ENCODE assay signal across 10 cellular contexts in genomic region chr19:45883586-45883880, GRCh38. TPM values are rescaled to one million over a fixed set of nuclear protein-coding genes. Genes with fewer than 3 reads are reported as not detected.
DNase-seq lines count a peak whose midpoint lies in the region; ATAC-seq and TF ChIP-seq lines count a peak whose summit lies in the region.
"Had no signal": no experiment of that assay in that cellular context is flagged by ENCODE, and none has a peak within 500 bp of the region (broad histone marks: within the 10 kb centered on the region; RNA-seq: fewer than 3 reads in every experiment).

No MANE protein-coding gene starts in this region.

- H3K4me3 Mint-ChIP-seq in CD14-positive monocyte (peak overlapping the region in 1 of 2 donors; percentile 31), brain (peak overlapping the region; percentile 75 to 84 (median 81))
- H3K4me3 Mint-ChIP-seq in natural killer cell treated with Interleukin-12 subunit alpha and Interleukin-12 subunit beta and Interleukin-15 and Interleukin-18, amount 100 ng/mL, for 72 hours = peak overlapping the region; percentile 58
- H3K4me3 Mint-ChIP-seq: dendritic cell treated with granulocyte-macrophage colony-stimulating factor and Interleukin-4, amounts not matched to agents 40 ng/mL and 50 ng/mL, for 4 days had no signal

- POLR2A ChIA-PET in GM10248 (lab: Yijun Ruan, JAX) = no interaction called here

- H3K27me3 Mint-ChIP-seq in CD14-positive monocyte (ENCODE audit: low read depth in 3 of 3) = peaks cover 16 to 23% (median 17%) of the 10 kb centered on the region in 3 donors
- H3K27me3 Mint-ChIP-seq in brain = peaks cover 5% of the 10 kb centered on the region
- peaks cover 0 to 4% of the 10 kb centered on the region in 2 donors for H3K27me3 Mint-ChIP-seq in natural killer cell treated with Interleukin-12 subunit alpha and Interleukin-12 subunit beta and Interleukin-15 and Interleukin-18, amount 100 ng/mL, for 72 hours

- peaks cover 0 to 5% (median 0%) of the 10 kb centered on the region in 7 donors for H3K9me3 Mint-ChIP-seq in CD14-positive monocyte
- H3K9me3 Mint-ChIP-seq in brain = peaks cover 0 to 2% (median 0%) of the 10 kb centered on the region in 5 experiments
- no peaks in the 10 kb centered on the region for H3K9me3 Mint-ChIP-seq in natural killer cell treated with Interleukin-12 subunit alpha and Interleukin-12 subunit beta and Interleukin-15 and Interleukin-18, amount 100 ng/mL, for 72 hours
- H3K9me3 Mint-ChIP-seq: dendritic cell treated with granulocyte-macrophage colony-stimulating factor and Interleukin-4, amounts not matched to agents 40 ng/mL and 50 ng/mL, for 4 days had no signal

- no peaks in the 10 kb centered on the region for H3K27me3 ChIP-seq in MG63

- intact Hi-C loops in CD14-positive monocyte (cut with micrococcal nuclease) (loop anchor here (5.0 kb wide), 1 partner anchor 66 kb away; the partner anchor contains the start of gene RSPH6A (in 2 of the 2)), head of caudate nucleus (cut with DNase I) (loop anchor here (2.0 to 10.0 kb wide), 2 partner anchors 15 to 131 kb away; no protein-coding TSS in a partner anchor)

- no peak for ATAC-seq in natural killer cell treated with Interleukin-12 subunit alpha and Interleukin-12 subunit beta and Interleukin-15 and Interleukin-18, amount 100 ng/mL, for 72 hours
- no peak for ATAC-seq in HG03175 (IDR thresholded peaks at IDR 0.05; ENCODE audit: unreplicated experiment)

- H3K27ac Mint-ChIP-seq in CD14-positive monocyte (peak overlapping the region in 2 of 7 donors; percentile 53 to 68), brain (peak overlapping the region; percentile 55 to 91 (median 61))
- H3K27ac Mint-ChIP-seq in natural killer cell treated with Interleukin-12 subunit alpha and Interleukin-12 subunit beta and Interleukin-15 and Interleukin-18, amount 100 ng/mL, for 72 hours = peak overlapping the region in 1 of 2 donors; percentile 25
- H3K27ac Mint-ChIP-seq: dendritic cell treated with granulocyte-macrophage colony-stimulating factor and Interleukin-4, amounts not matched to agents 40 ng/mL and 50 ng/mL, for 4 days had no signal

- TF ChIP-seq CTCF in CD14-positive monocyte (IDR thresholded peaks at IDR 0.05) (peak; percentile 77), brain (conservative IDR thresholded peaks at IDR 0.05) (peak; percentile 30 to 63), GM10248 (IDR thresholded peaks at IDR 0.05; ENCODE audit: control extremely low read depth, extremely low read depth, low read depth, missing control alignments) (no peak)

- CTCF ChIA-PET in GM10248 (lab: Yijun Ruan, JAX) = interaction anchor here (0.6 to 8.7 kb wide), 7 partner anchors 9 to 114 kb away, joined by 3 to 152 read pairs (median 5); partner anchors contain the start of genes FOXA3, NOVA2, SIX5 and SYMPK

- H3K4me1 Mint-ChIP-seq in CD14-positive monocyte (peaks cover 19% of the 10 kb centered on the region), brain (peaks cover 38% of the 10 kb centered on the region)
- H3K4me1 Mint-ChIP-seq in natural killer cell treated with Interleukin-12 subunit alpha and Interleukin-12 subunit beta and Interleukin-15 and Interleukin-18, amount 100 ng/mL, for 72 hours (ENCODE audit: low read depth in 2 of 2) = peaks cover 25 to 29% of the 10 kb centered on the region in 2 donors

- H3K36me3 Mint-ChIP-seq in CD14-positive monocyte (no peaks in the 10 kb centered on the region), brain (peaks cover 10% of the 10 kb centered on the region)
- no peaks in the 10 kb centered on the region for H3K36me3 Mint-ChIP-seq in natural killer cell treated with Interleukin-12 subunit alpha and Interleukin-12 subunit beta and Interleukin-15 and Interleukin-18, amount 100 ng/mL, for 72 hours

- H3K4me3 ChIP-seq in MG63 = 0 out of 2 replicates have a peak overlapping the region, but pooled peaks have one; percentile 7

- no peaks in the 10 kb centered on the region for H3K9me3 ChIP-seq in MG63

- no peak for DNase-seq in CD14-positive monocyte (ENCODE audit: low spot score)
- no peak for DNase-seq in MG63
- no peak for DNase-seq in natural killer cell treated with Interleukin-12 subunit alpha and Interleukin-12 subunit beta and Interleukin-15 and Interleukin-18, amount 100 ng/mL, for 72 hours (ENCODE audit: low spot score)
- DNase-seq in head of caudate nucleus = no peak
- DNase-seq in HK-2 (ENCODE audit: unreplicated experiment) = no peak
- DNase-seq in GM10248 (ENCODE audit: extremely low spot score) = no peak

- peaks cover 18% of the 10 kb centered on the region for H3K36me3 ChIP-seq in MG63

RNA-seq across cellular contexts. Expression of gene IRF2BP1, which starts 2.4 kb away (rescaled TPM):
- polyA plus RNA-seq in CD14-positive monocyte = 1 to 10 TPM; 2.0 to 2.1 TPM
- 48.6 and 73.7 TPM in 2 replicates for total RNA-seq in MG63 (2014; rRNA removed; shearing (Covaris generic); ENCODE audit: low replicate concordance)
- 33.3 TPM for polyA plus RNA-seq in brain (ENCODE audit: insufficient read depth, low read depth, low replicate concordance)
- 10 to 100 TPM; 14.5 to 18.2 TPM for total RNA-seq in natural killer cell treated with Interleukin-12 subunit alpha and Interleukin-12 subunit beta and Interleukin-15 and Interleukin-18, amount 100 ng/mL, for 72 hours

RNA-seq across cellular contexts. Expression of gene MYPOP, which starts 18.9 kb away (rescaled TPM):
- polyA plus RNA-seq in CD14-positive monocyte = under 1 TPM; 0.08 to 0.39 TPM
- total RNA-seq in MG63 (2014; rRNA removed; shearing (Covaris generic); ENCODE audit: low replicate concordance) = 0.20 and 0.79 TPM in 2 replicates
- polyA plus RNA-seq in brain (ENCODE audit: insufficient read depth, low read depth, low replicate concordance) = 14.1 TPM
- total RNA-seq in natural killer cell treated with Interleukin-12 subunit alpha and Interleukin-12 subunit beta and Interleukin-15 and Interleukin-18, amount 100 ng/mL, for 72 hours = 10 to 100 TPM; 10.6 to 14.9 TPM

RNA-seq across cellular contexts. Expression of gene FOXA3, which starts 19.4 kb away (rescaled TPM):
- polyA plus RNA-seq in CD14-positive monocyte = not detected
- not detected in 2 replicates for total RNA-seq in MG63 (2014; rRNA removed; shearing (Covaris generic); ENCODE audit: low replicate concordance)
- not detected for polyA plus RNA-seq in brain (ENCODE audit: insufficient read depth, low read depth, low replicate concordance)
- under 1 TPM in 1 of 2 donors, not detected in 1; 0.19 TPM for total RNA-seq in natural killer cell treated with Interleukin-12 subunit alpha and Interleukin-12 subunit beta and Interleukin-15 and Interleukin-18, amount 100 ng/mL, for 72 hours
- total RNA-seq: RPMI7951 had no signal

RNA-seq across cellular contexts. Expression of gene SYMPK, which starts 20.6 kb away (rescaled TPM):
- polyA plus RNA-seq in CD14-positive monocyte = 10 to 100 TPM in 1 of 2 donors, 1 to 10 TPM in 1; 5.6 to 15.7 TPM
- total RNA-seq in MG63 (2014; rRNA removed; shearing (Covaris generic); ENCODE audit: low replicate concordance) = 59.4 and 70.7 TPM in 2 replicates
- polyA plus RNA-seq in brain (ENCODE audit: insufficient read depth, low read depth, low replicate concordance) = 71.2 TPM
- 100 to 1,000 TPM; 107 to 217 TPM for total RNA-seq in natural killer cell treated with Interleukin-12 subunit alpha and Interleukin-12 subunit beta and Interleukin-15 and Interleukin-18, amount 100 ng/mL, for 72 hours

RNA-seq across cellular contexts. Expression of gene NANOS2, which starts 31.0 kb away (rescaled TPM):
- polyA plus RNA-seq in CD14-positive monocyte (not detected), brain (ENCODE audit: insufficient read depth, low read depth, low replicate concordance) (not detected)
- not detected in 2 replicates for total RNA-seq in MG63 (2014; rRNA removed; shearing (Covaris generic); ENCODE audit: low replicate concordance)
- total RNA-seq in natural killer cell treated with Interleukin-12 subunit alpha and Interleukin-12 subunit beta and Interleukin-15 and Interleukin-18, amount 100 ng/mL, for 72 hours = not detected
- total RNA-seq: RPMI7951 had no signal
